Comparison of ENCODE assay signal across 18 cellular contexts in genomic region chr7:121544199-121544598, GRCh38.
DNase-seq lines count a peak whose midpoint lies in the region; ATAC-seq and TF ChIP-seq lines count a peak whose summit lies in the region.
"Had no signal": no experiment of that assay in that cellular context is flagged by ENCODE, and none has a peak within 500 bp of the region (broad histone marks: within the 10 kb centered on the region; RNA-seq: fewer than 3 reads in every experiment).

No MANE protein-coding gene starts in this region.

- no peaks in the 10 kb centered on the region for H3K36me3 Mint-ChIP-seq in natural killer cell
- no peaks in the 10 kb centered on the region for H3K36me3 Mint-ChIP-seq in CD8-positive, alpha-beta memory T cell
- H3K36me3 Mint-ChIP-seq: CD14-positive monocyte had no signal

- H4K20me1 ChIP-seq in GM23248 (ENCODE audit: insufficient read depth), result no peaks in the 10 kb centered on the region
- H4K20me1 ChIP-seq in PC-3 (ENCODE audit: low read length), result no peaks in the 10 kb centered on the region

- H3K27ac Mint-ChIP-seq in natural killer cell, result peak overlapping the region; percentile 81 to 87
- no peak overlapping the region for H3K27ac Mint-ChIP-seq in CD8-positive, alpha-beta memory T cell
- H3K27ac Mint-ChIP-seq: CD14-positive monocyte had no signal

- H3K79me2 ChIP-seq in GM23248 (ENCODE audit: insufficient read depth), result no peaks in the 10 kb centered on the region
- H3K79me2 ChIP-seq in PC-3 (ENCODE audit: low read length), result no peaks in the 10 kb centered on the region
- H3K79me2 ChIP-seq: hepatocyte had no signal

- H3K4me3 Mint-ChIP-seq in natural killer cell, result no peak overlapping the region
- no peak overlapping the region for H3K4me3 Mint-ChIP-seq in CD8-positive, alpha-beta memory T cell
- H3K4me3 Mint-ChIP-seq: activated CD4-positive, alpha-beta T cell treated with anti-CD3 and anti-CD28 coated beads, Interleukin-2, amount 10 ng/mL, durations not matched to agents 7 days and 5 days; CD14-positive monocyte had no signal

- H3K4me2 ChIP-seq in GM23248 (ENCODE audit: unreplicated experiment) (peak overlapping the region; percentile 40), PC-3 (ENCODE audit: low read length) (peak overlapping the region; percentile 44; the same call in 1 of the 2 replicates)
- H3K4me2 ChIP-seq: hepatocyte had no signal

- H3K9me3 ChIP-seq in GM23248 (ENCODE audit: low read depth) (no peaks in the 10 kb centered on the region), PC-3 (ENCODE audit: low read length) (0 out of 2 replicates have a peak, but pooled peaks cover 4% of the 10 kb centered on the region)
- H3K9me3 ChIP-seq in CD8-positive, alpha-beta memory T cell (ENCODE audit: low read length), result no peaks in the 10 kb centered on the region
- H3K9me3 ChIP-seq: body of pancreas, SJCRH30 had no signal

- H3K27me3 Mint-ChIP-seq in natural killer cell (ENCODE audit: low read depth in 2 of 2), result no peaks in the 10 kb centered on the region
- H3K27me3 Mint-ChIP-seq in CD8-positive, alpha-beta memory T cell, result no peaks in the 10 kb centered on the region
- H3K27me3 Mint-ChIP-seq: activated CD4-positive, alpha-beta T cell treated with anti-CD3 and anti-CD28 coated beads, Interleukin-2, amount 10 ng/mL, durations not matched to agents 7 days and 5 days had no signal

- peaks cover 31 to 34% of the 10 kb centered on the region in 2 donors for H3K4me1 Mint-ChIP-seq in natural killer cell
- H3K4me1 Mint-ChIP-seq in CD8-positive, alpha-beta memory T cell, result peaks cover 10 to 26% (median 13%) of the 10 kb centered on the region in 3 donors
- H3K4me1 Mint-ChIP-seq: CD14-positive monocyte had no signal

- no peak overlapping the region for H3K4me3 ChIP-seq in GM23248
- H3K4me3 ChIP-seq in PC-3 (ENCODE audit: low read length), result no peak overlapping the region
- H3K4me3 ChIP-seq in astrocyte of the spinal cord (ENCODE audit: low read depth, low read length), result no peak overlapping the region
- H3K4me3 ChIP-seq in CD8-positive, alpha-beta memory T cell (ENCODE audit: low read length), result no peak overlapping the region
- H3K4me3 ChIP-seq: body of pancreas, dorsolateral prefrontal cortex, hepatocyte, SJCRH30 had no signal

- H3K9me2 ChIP-seq in GM23248 (ENCODE audit: insufficient read depth) (no peaks in the 10 kb centered on the region), PC-3 (replicated peaks; ENCODE audit: low read length) (no peaks in the 10 kb centered on the region)

- H3K36me3 ChIP-seq in GM23248 (ENCODE audit: low read depth), result no peaks in the 10 kb centered on the region
- H3K36me3 ChIP-seq in PC-3 (ENCODE audit: low read depth, low read length), result peaks cover 5% of the 10 kb centered on the region; the same call in 1 of the 2 replicates
- no peaks in the 10 kb centered on the region for H3K36me3 ChIP-seq in CD8-positive, alpha-beta memory T cell (ENCODE audit: insufficient read depth, low read length)
- H3K36me3 ChIP-seq: SJCRH30 had no signal

- H3K27me3 ChIP-seq in GM23248 (replicated peaks; ENCODE audit: insufficient read depth) (peaks cover 51% of the 10 kb centered on the region), PC-3 (ENCODE audit: low read length) (no peaks in the 10 kb centered on the region)
- H3K27me3 ChIP-seq in CD8-positive, alpha-beta memory T cell (ENCODE audit: insufficient read depth, low read length, poor library complexity, severe bottlenecking), result no peaks in the 10 kb centered on the region
- H3K27me3 ChIP-seq: body of pancreas, dorsolateral prefrontal cortex, hepatocyte, SJCRH30 had no signal

- CTCF ChIA-PET in PC-3 (lab: Charles Lee), result interaction anchor here (0.6 to 1.3 kb wide), 4 partner anchors 14 to 177 kb away, joined by 3 to 8 read pairs (median 6); no protein-coding TSS in a partner anchor
- CTCF ChIA-PET in CD8-positive, alpha-beta memory T cell (lab: Charles Lee), result interaction anchor here (0.7 to 2.9 kb wide), 4 partner anchors 33 to 177 kb away, joined by 3 to 14 read pairs (median 6); partner anchors contain the start of gene FAM3C

- H3K4me1 ChIP-seq in GM23248 (ENCODE audit: insufficient read depth) (peaks cover 15% of the 10 kb centered on the region; the same call in 1 of the 2 replicates), PC-3 (ENCODE audit: insufficient read depth, low read length) (peaks cover 36% of the 10 kb centered on the region)
- no peaks in the 10 kb centered on the region for H3K4me1 ChIP-seq in CD8-positive, alpha-beta memory T cell (ENCODE audit: insufficient read depth, low read length)
- H3K4me1 ChIP-seq: SJCRH30 had no signal

- TF ChIP-seq CTCF in PC-3 (conservative IDR thresholded peaks at IDR 0.05; ENCODE audit: low read depth, low read length) (no peak; the same call in 1 of the 2 replicates), astrocyte of the spinal cord (IDR thresholded peaks at IDR 0.05; ENCODE audit: low read depth, low read length) (peak; percentile 22), natural killer cell (IDR thresholded peaks at IDR 0.05) (no peak)

- ATAC-seq in PC-3 (peak; percentile 19), natural killer cell (no peak), left ventricle myocardium superior (no peak)
- ATAC-seq: body of pancreas, right cardiac atrium had no signal

- POLR2A ChIA-PET in PC-3 (lab: Charles Lee; ENCODE audit: unreplicated experiment), result interaction anchor here (0.6 kb wide), 2 partner anchors 148 to 149 kb away, joined by 4 to 5 read pairs; partner anchors contain the start of gene FAM3C
- POLR2A ChIA-PET in CD8-positive, alpha-beta memory T cell (lab: Charles Lee), result no interaction called here

- H2AFZ ChIP-seq in GM23248 (no peak overlapping the region), PC-3 (ENCODE audit: low read length) (no peak overlapping the region)
- H2AFZ ChIP-seq: hepatocyte had no signal

- no peaks in the 10 kb centered on the region for H3K9me3 Mint-ChIP-seq in natural killer cell
- H3K9me3 Mint-ChIP-seq in CD8-positive, alpha-beta memory T cell, result no peaks in the 10 kb centered on the region

- intact Hi-C loops in PC-3 (cut with micrococcal nuclease) (loop anchor here (1.0 to 2.0 kb wide), 5 partner anchors 14 to 93 kb away; no protein-coding TSS in a partner anchor), natural killer cell (cut with micrococcal nuclease) (loop anchor here (10.0 kb wide), 2 partner anchors 109 to 559 kb away; partner anchors contain the start of gene CPED1), left ventricle myocardium superior (cut with micrococcal nuclease) (no loop called here)

- DNase-seq in GM23248 (no peak), PC-3 (peak; percentile 35), astrocyte of the spinal cord (ENCODE audit: low read depth, low spot score) (no peak), natural killer cell (no peak), left ventricle myocardium superior (no peak), SHP77 (lab: John Stamatoyannopoulos, UW) (no peak)
- no peak for DNase-seq in CD8-positive, alpha-beta memory T cell
- DNase-seq: body of pancreas; DMS79; dorsolateral prefrontal cortex; NCI-H2029; NCI-H446 treated with DMSO at 0.1 percent for 48 hours; right cardiac atrium; SJCRH30; stimulated activated CD4-positive, alpha-beta T cell treated with anti-CD3 and anti-CD28 coated beads, Interleukin-2, amount 100 ng/mL, for 24 hours had no signal

- BruUV-seq in PC-3 (replicated peaks; lab: Mats Ljungman, UMichigan), result no TSS peak

- peaks cover 3% of the 10 kb centered on the region; the same call in 1 of the 2 replicates for H3F3A ChIP-seq in GM23248 (ENCODE audit: insufficient read depth)
- H3F3A ChIP-seq in PC-3 (ENCODE audit: low read length, unreplicated experiment), result no peaks in the 10 kb centered on the region

- H3K27ac ChIP-seq in GM23248 (peak overlapping the region; percentile 22; the same call in 1 of the 2 replicates), PC-3 (ENCODE audit: low read length) (peak overlapping the region; percentile 94)
- no peak overlapping the region for H3K27ac ChIP-seq in CD8-positive, alpha-beta memory T cell (ENCODE audit: low read depth, low read length)
- H3K27ac ChIP-seq: body of pancreas, dorsolateral prefrontal cortex, SJCRH30 had no signal

- in situ Hi-C loops in GM23248 (cut with MboI) (loop anchor here (25.0 kb wide), 1 partner anchor 557 kb away; the partner anchor contains the start of gene CPED1), astrocyte of the spinal cord (cut with HindIII; ENCODE audit: low sequenced_read_pairs) (no loop called here)

- WGBS in GM23248 (ENCODE audit: low coverage in 1 of 2, low lambda C conversion rate in 2 of 2, missing lambda C conversion rate in 2 of 2), 2 experiments, result 8 to 20% methylated on average over 1 of the region's 1 CpG

- H3K9ac ChIP-seq in GM23248 (no peak overlapping the region), PC-3 (ENCODE audit: low read length) (peak overlapping the region; percentile 56)

Comparison
In these comparisons a context has a peak if more than half of its experiments do, and no peak if none do; other contexts are left out.
1. H3K27ac Mint-ChIP-seq: peak in natural killer cell (2 of 2); none in CD8-positive, alpha-beta memory T cell (0 of 8).